In genomic region chr5:72246239-72246580, GRCh38 we compare ENCODE assay signal across 9 cellular contexts.
A peak's percentile ranks its signal among the peaks of the same experiment; 100 is the strongest.
DNase-seq lines count a peak whose midpoint lies in the region; ATAC-seq and TF ChIP-seq lines count a peak whose summit lies in the region.
"Had no signal": no experiment of that assay in that cellular context is flagged by ENCODE, and none has a peak within 500 bp of the region (broad histone marks: within the 10 kb centered on the region; RNA-seq: fewer than 3 reads in every experiment).

No MANE protein-coding gene starts in this region.

- H3K36me3 ChIP-seq in mammary epithelial cell (ENCODE audit: insufficient read depth, low read length) (no peaks in the 10 kb centered on the region), right atrium auricular region (no peaks in the 10 kb centered on the region), upper lobe of right lung (no peaks in the 10 kb centered on the region)

- H3K4me3 Mint-ChIP-seq in MCF 10A (ENCODE audit: unreplicated experiment), result no peak overlapping the region

- 100% methylated on average over 1 of the region's 1 CpG for WGBS in mammary epithelial cell (ENCODE audit: low coverage, missing lambda C conversion rate)

- H3K4me1 ChIP-seq in mammary epithelial cell (ENCODE audit: insufficient read depth, low read length) (peaks cover 11% of the 10 kb centered on the region), right atrium auricular region (peaks cover 0 to 57% of the 10 kb centered on the region in 2 donors), upper lobe of right lung (peaks cover 40% of the 10 kb centered on the region)

- peaks cover 32% of the 10 kb centered on the region for H3K4me1 Mint-ChIP-seq in MCF 10A (ENCODE audit: insufficient read depth, unreplicated experiment)

- POLR2A ChIA-PET in MCF 10A (lab: Yijun Ruan, JAX), result interaction anchor here (0.7 to 3.8 kb wide), 3 partner anchors 13 to 180 kb away, joined by 3 to 28 read pairs (median 4); no protein-coding TSS in a partner anchor

- CTCF ChIA-PET in MCF 10A (lab: Yijun Ruan, JAX) (interaction anchor here (0.8 to 2.1 kb wide), 4 partner anchors 71 to 464 kb away, joined by 3 to 6 read pairs (median 3); no protein-coding TSS in a partner anchor), mammary epithelial cell (lab: Charles Lee; ENCODE audit: low non-redundant PET) (no interaction called here)

- H3K4me3 ChIP-seq in mammary epithelial cell (replicated peaks in 1 of 3; ENCODE audit: insufficient read depth in 1 of 3, low read depth in 2 of 3, low read length in 3 of 3) (no peak overlapping the region), right atrium auricular region (no peak overlapping the region), upper lobe of right lung (no peak overlapping the region)

- no peaks in the 10 kb centered on the region for H4K20me1 ChIP-seq in mammary epithelial cell (ENCODE audit: insufficient read depth, low read length)

- peaks cover 29% of the 10 kb centered on the region for H3K79me2 ChIP-seq in mammary epithelial cell (ENCODE audit: insufficient read depth, low read length)

- in situ Hi-C loops in mammary epithelial cell (cut with MboI; ENCODE audit: low sequenced_read_pairs in 2 of 2), result no loop called here

- ATAC-seq in SK-N-SH treated with all-trans-retinoic acid at 6 μM for 48 hours (peak; percentile 68), upper lobe of right lung (no peak)

- intact Hi-C loops in MCF 10A (cut with micrococcal nuclease) (no loop called here), mammary epithelial cell (cut with micrococcal nuclease) (loop anchor here (5.0 kb wide), 1 partner anchor 214 kb away; no protein-coding TSS in a partner anchor), upper lobe of right lung (cut with DNase I) (no loop called here)

- no peaks in the 10 kb centered on the region for H3K9me3 Mint-ChIP-seq in MCF 10A (ENCODE audit: unreplicated experiment)

- no peak overlapping the region for H3K4me2 ChIP-seq in mammary epithelial cell (ENCODE audit: insufficient read depth, low read depth, low read length)

- H3K36me3 Mint-ChIP-seq in MCF 10A (ENCODE audit: insufficient read depth, unreplicated experiment), result peaks cover 19% of the 10 kb centered on the region

- dilution Hi-C loops in mammary epithelial cell (cut with HindIII; ENCODE audit: low sequenced_read_pairs), result no loop called here

- H3K9ac ChIP-seq in mammary epithelial cell (ENCODE audit: insufficient read depth, low read length), result no peak overlapping the region

- no peak overlapping the region for H3K27ac ChIP-seq in mammary epithelial cell (ENCODE audit: insufficient read depth, low read depth, low read length)
- H3K27ac ChIP-seq in right atrium auricular region, result peak overlapping the region; percentile 62 to 85
- H3K27ac ChIP-seq in upper lobe of right lung, result peak overlapping the region; percentile 3

- H3K27me3 ChIP-seq in mammary epithelial cell (ENCODE audit: insufficient read depth, low read length) (no peaks in the 10 kb centered on the region), right atrium auricular region (no peaks in the 10 kb centered on the region), upper lobe of right lung (no peaks in the 10 kb centered on the region)

- H3K27ac Mint-ChIP-seq in MCF 10A (ENCODE audit: low read depth, unreplicated experiment), result peak overlapping the region; percentile 50

- no peaks in the 10 kb centered on the region for H3K27me3 Mint-ChIP-seq in MCF 10A (ENCODE audit: insufficient read depth, unreplicated experiment)

- BruUV-seq in MCF 10A (replicated peaks; lab: Mats Ljungman, UMichigan) (no TSS peak), mammary epithelial cell (replicated peaks; lab: Mats Ljungman, UMichigan) (no TSS peak)

- H3K9me3 ChIP-seq in mammary epithelial cell (replicated peaks; ENCODE audit: insufficient read depth, low read length) (no peaks in the 10 kb centered on the region), right atrium auricular region (no peaks in the 10 kb centered on the region), upper lobe of right lung (no peaks in the 10 kb centered on the region)

- H2AFZ ChIP-seq in mammary epithelial cell (ENCODE audit: low read depth, low read length), result no peak overlapping the region

- DNase-seq in MCF 10A (ENCODE audit: unreplicated experiment) (no peak), mammary epithelial cell (no peak), right atrium auricular region (ENCODE audit: low spot score) (no peak), upper lobe of right lung (no peak), anterior cingulate cortex (lab: John Stamatoyannopoulos, UW) (no peak)
- DNase-seq in stimulated activated CD4-positive, alpha-beta T cell treated with anti-CD3 and anti-CD28 coated beads, Interleukin-4, amount 100 ng/mL, for 24 hours, result no peak
- DNase-seq in activated naive CD4-positive, alpha-beta T cell (lab: John Stamatoyannopoulos, UW), result no peak
- DNase-seq: NCI-H2081 treated with DMSO at 0.1 percent for 48 hours had no signal

- TF ChIP-seq CTCF in MCF 10A (IDR thresholded peaks at IDR 0.05; ENCODE audit: unreplicated experiment), result no peak
- no peak for TF ChIP-seq CTCF in mammary epithelial cell (conservative IDR thresholded peaks at IDR 0.05 in 1 of 2, IDR thresholded peaks at IDR 0.05 in 1 of 2; ENCODE audit: extremely low read depth in 1 of 2, insufficient read depth in 1 of 2, low read depth in 1 of 2, low read length in 2 of 2)
- peak in 1 of 2 donors; percentile 52 for TF ChIP-seq CTCF in right atrium auricular region (IDR thresholded peaks at IDR 0.05)
- TF ChIP-seq CTCF in upper lobe of right lung (IDR thresholded peaks at IDR 0.05), result no peak

TF ChIP-seq in SK-N-SH treated with all-trans-retinoic acid at 6 μM for 48 hours, 23 proteins besides CTCF, POLR2A, EP300 and RAD21:
- no peak for TF ChIP-seq ZNF70 (CRISPR knock-in tag; IDR thresholded peaks at IDR 0.05)
- TF ChIP-seq ARNTL (CRISPR knock-in tag; IDR thresholded peaks at IDR 0.05; ENCODE audit: borderline replicate concordance, low read depth), result no peak
- TF ChIP-seq BACH2 (CRISPR knock-in tag; IDR thresholded peaks at IDR 0.05; ENCODE audit: borderline replicate concordance), result no peak
- no peak for TF ChIP-seq ESRRG (CRISPR knock-in tag; IDR thresholded peaks at IDR 0.05)
- peak; percentile 81; the same call in 1 of the 2 replicates for TF ChIP-seq CSDC2 (CRISPR knock-in tag; IDR thresholded peaks at IDR 0.05)
- TF ChIP-seq PATZ1 (CRISPR knock-in tag; IDR thresholded peaks at IDR 0.05; ENCODE audit: borderline replicate concordance), result 0 out of 2 replicates have a peak, but pooled peaks have one; percentile 19
- 0 out of 2 replicates have a peak, but pooled peaks have one; percentile 7 for TF ChIP-seq ZC3H10 (CRISPR knock-in tag; IDR thresholded peaks at IDR 0.05)
- TF ChIP-seq TOX (CRISPR knock-in tag; IDR thresholded peaks at IDR 0.05; ENCODE audit: borderline replicate concordance), result no peak
- no peak for TF ChIP-seq GLIS3 (CRISPR knock-in tag; IDR thresholded peaks at IDR 0.05)
- no peak for TF ChIP-seq OSR1 (CRISPR knock-in tag; IDR thresholded peaks at IDR 0.05)
- peak; percentile 71 for TF ChIP-seq ISL1 (CRISPR knock-in tag; IDR thresholded peaks at IDR 0.05)
- TF ChIP-seq ZFP30 (CRISPR knock-in tag; IDR thresholded peaks at IDR 0.05), result no peak
- TF ChIP-seq RARB (CRISPR knock-in tag; IDR thresholded peaks at IDR 0.05), result peak; percentile 69; the same call in 1 of the 2 replicates
- TF ChIP-seq TSHZ2 (CRISPR knock-in tag; IDR thresholded peaks at IDR 0.05), result peak; percentile 56; the same call in 1 of the 2 replicates
